Comparison of ENCODE assay signal across 15 cellular contexts in the genomic region with DNA sequence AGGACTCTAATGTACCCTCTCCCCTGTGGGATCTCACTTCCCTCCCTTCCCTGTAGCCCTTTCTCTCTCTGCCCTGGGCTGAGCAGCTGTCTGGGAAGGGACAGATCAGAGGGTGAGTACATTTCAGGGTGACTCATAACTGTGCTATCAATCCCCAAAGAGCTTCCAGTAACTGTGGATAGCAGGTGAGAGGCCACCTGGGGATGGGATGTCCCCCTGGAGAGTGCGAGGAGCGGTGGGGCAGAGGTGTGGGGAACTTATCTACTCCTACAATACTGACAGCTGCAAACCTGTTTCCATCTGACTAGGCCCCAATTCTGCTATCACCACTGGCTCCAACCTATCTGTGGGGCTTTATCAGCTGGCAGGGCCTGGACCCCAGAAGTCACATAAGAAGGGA. TPM values are rescaled to one million over a fixed set of nuclear protein-coding genes. Genes with fewer than 3 reads are reported as not detected.
DNase-seq lines count a peak whose midpoint lies in the region; ATAC-seq, FAIRE-seq and TF ChIP-seq lines count a peak whose summit lies in the region.
"Had no signal": no experiment of that assay in that cellular context is flagged by ENCODE, and none has a peak within 500 bp of the region (broad histone marks: within the 10 kb centered on the region; RNA-seq: fewer than 3 reads in every experiment).

No MANE protein-coding gene starts in this region.

- ATAC-seq in foreskin keratinocyte = peak; percentile 66

- H3K36me3 ChIP-seq in Peyer's patch (peaks cover 0 to 39% (median 0%) of the 10 kb centered on the region in 3 donors), small intestine (ENCODE audit: control insufficient read depth in 2 of 2, insufficient read depth in 2 of 2, low read length in 2 of 2) (peaks cover 4 to 12% of the 10 kb centered on the region in 2 donors)

- H3K27ac Mint-ChIP-seq in activated T-cell treated with anti-CD3 and anti-CD28 coated beads, Interleukin-2, amount 50 U/mL, for 24 hours = peak overlapping the region; percentile 38
- H3K27ac Mint-ChIP-seq: CD14-positive monocyte, type B pancreatic cell had no signal

- no peak overlapping the region for H3K4me3 Mint-ChIP-seq in activated T-cell treated with anti-CD3 and anti-CD28 coated beads, Interleukin-2, amount 50 U/mL, for 24 hours
- H3K4me3 Mint-ChIP-seq: CD14-positive monocyte, type B pancreatic cell had no signal

- no peaks in the 10 kb centered on the region for H3K27me3 Mint-ChIP-seq in activated T-cell treated with anti-CD3 and anti-CD28 coated beads, Interleukin-2, amount 50 U/mL, for 24 hours
- H3K27me3 Mint-ChIP-seq: type B pancreatic cell had no signal

- H3K27me3 ChIP-seq in Peyer's patch (no peaks in the 10 kb centered on the region), foreskin keratinocyte (no peaks in the 10 kb centered on the region), small intestine (ENCODE audit: control insufficient read depth in 2 of 2, insufficient read depth in 2 of 2, low read length in 2 of 2) (no peaks in the 10 kb centered on the region)
- H3K27me3 ChIP-seq: neutrophil had no signal

- no peaks in the 10 kb centered on the region for H3K9me3 Mint-ChIP-seq in activated T-cell treated with anti-CD3 and anti-CD28 coated beads, Interleukin-2, amount 50 U/mL, for 24 hours
- H3K9me3 Mint-ChIP-seq: CD14-positive monocyte, type B pancreatic cell had no signal

- peaks cover 3% of the 10 kb centered on the region for H3K4me1 Mint-ChIP-seq in activated T-cell treated with anti-CD3 and anti-CD28 coated beads, Interleukin-2, amount 50 U/mL, for 24 hours (ENCODE audit: low read depth)

- peak overlapping the region in 3 of 4 donors; percentile 67 to 95 (median 82) for H3K27ac ChIP-seq in Peyer's patch
- no peak overlapping the region for H3K27ac ChIP-seq in foreskin keratinocyte
- H3K27ac ChIP-seq in small intestine (ENCODE audit: low read depth in 1 of 2, low read length in 1 of 2) = peak overlapping the region; percentile 75 to 96

- H3K36me3 Mint-ChIP-seq in activated T-cell treated with anti-CD3 and anti-CD28 coated beads, Interleukin-2, amount 50 U/mL, for 24 hours (ENCODE audit: low read depth) = peaks cover 62% of the 10 kb centered on the region

- DNase-seq in activated T-cell treated with anti-CD3 and anti-CD28 coated beads, Interleukin-2, amount 50 U/mL, for 24 hours = no peak
- no peak for DNase-seq in activated T-cell treated with anti-CD3 and anti-CD28 coated beads, Interleukin-2, amount 50 U/mL, for 48 hours
- DNase-seq in Peyer's patch = peak in 1 of 3 donors; percentile 62
- DNase-seq in foreskin keratinocyte = no peak
- DNase-seq in small intestine = peak; percentile 86
- DNase-seq in DMS153 treated with DMSO at 0.1 percent for 48 hours (lab: John Stamatoyannopoulos, UW; ENCODE audit: unreplicated experiment) = no peak
- DNase-seq in DMS79 treated with DMSO at 0.1 percent for 48 hours (lab: John Stamatoyannopoulos, UW) = no peak
- no peak for DNase-seq in NOMO-1 treated with DMSO at 0.1 percent for 48 hours (lab: John Stamatoyannopoulos, UW; ENCODE audit: unreplicated experiment)
- DNase-seq: activated gamma-delta T cell, DMS79, mesenchymal stem cell, NCI-H1436 treated with DMSO at 0.1 percent for 48 hours had no signal

- no peak for FAIRE-seq in small intestine (lab: Jason Lieb, UNC)

- H3K4me3 ChIP-seq in Peyer's patch (no peak overlapping the region), small intestine (ENCODE audit: low read depth in 1 of 2, low read length in 2 of 2) (no peak overlapping the region)

- TF ChIP-seq POLR2A in Peyer's patch (IDR thresholded peaks at IDR 0.05) = no peak

- peaks cover 3 to 57% (median 13%) of the 10 kb centered on the region in 4 donors for H3K4me1 ChIP-seq in Peyer's patch
- no peaks in the 10 kb centered on the region for H3K4me1 ChIP-seq in foreskin keratinocyte
- peaks cover 8 to 32% of the 10 kb centered on the region in 2 donors for H3K4me1 ChIP-seq in small intestine (ENCODE audit: control insufficient read depth in 2 of 2, insufficient read depth in 1 of 2, low read depth in 1 of 2, low read length in 1 of 2)

- 18 to 59% (median 51%) methylated on average over 2 of the region's 2 CpGs for WGBS in small intestine, 3 donors

- H3K9me3 ChIP-seq in Peyer's patch = no peaks in the 10 kb centered on the region
- no peaks in the 10 kb centered on the region for H3K9me3 ChIP-seq in small intestine (ENCODE audit: control insufficient read depth, low read depth)
- H3K9me3 ChIP-seq: neutrophil had no signal

- TF ChIP-seq CTCF in Peyer's patch (IDR thresholded peaks at IDR 0.05) (no peak), foreskin keratinocyte (conservative IDR thresholded peaks at IDR 0.05) (no peak)

RNA-seq across cellular contexts. Expression of a gene that starts 32.6 kb away (rescaled TPM):
- 100 to 1,000 TPM in 3 of 4 donors, 10 to 100 TPM in 1; 10.7 to 150 (median 115) TPM for total RNA-seq in Peyer's patch
- total RNA-seq in foreskin keratinocyte = 0.04 TPM in 1 of 2 replicates, not detected in the other
- 0.02 TPM in 2 replicates for polyA plus RNA-seq in foreskin keratinocyte
- polyA plus RNA-seq in small intestine = 10 to 100 TPM; 39.6 to 44.1 (median 43.0) TPM
- polyA plus RNA-seq: CD14-positive monocyte had no signal

Comparison
In these comparisons a context has a peak if more than half of its experiments do, and no peak if none do; other contexts are left out.
1. RNA of a gene that starts 32.6 kb away (total RNA-seq): 10.7 to 150 TPM in Peyer's patch; 0.04 TPM in foreskin keratinocyte; every median in the first group is over 10 times any median in the second.